8 cellular contexts compared by ENCODE assay signal in the genomic region with DNA sequence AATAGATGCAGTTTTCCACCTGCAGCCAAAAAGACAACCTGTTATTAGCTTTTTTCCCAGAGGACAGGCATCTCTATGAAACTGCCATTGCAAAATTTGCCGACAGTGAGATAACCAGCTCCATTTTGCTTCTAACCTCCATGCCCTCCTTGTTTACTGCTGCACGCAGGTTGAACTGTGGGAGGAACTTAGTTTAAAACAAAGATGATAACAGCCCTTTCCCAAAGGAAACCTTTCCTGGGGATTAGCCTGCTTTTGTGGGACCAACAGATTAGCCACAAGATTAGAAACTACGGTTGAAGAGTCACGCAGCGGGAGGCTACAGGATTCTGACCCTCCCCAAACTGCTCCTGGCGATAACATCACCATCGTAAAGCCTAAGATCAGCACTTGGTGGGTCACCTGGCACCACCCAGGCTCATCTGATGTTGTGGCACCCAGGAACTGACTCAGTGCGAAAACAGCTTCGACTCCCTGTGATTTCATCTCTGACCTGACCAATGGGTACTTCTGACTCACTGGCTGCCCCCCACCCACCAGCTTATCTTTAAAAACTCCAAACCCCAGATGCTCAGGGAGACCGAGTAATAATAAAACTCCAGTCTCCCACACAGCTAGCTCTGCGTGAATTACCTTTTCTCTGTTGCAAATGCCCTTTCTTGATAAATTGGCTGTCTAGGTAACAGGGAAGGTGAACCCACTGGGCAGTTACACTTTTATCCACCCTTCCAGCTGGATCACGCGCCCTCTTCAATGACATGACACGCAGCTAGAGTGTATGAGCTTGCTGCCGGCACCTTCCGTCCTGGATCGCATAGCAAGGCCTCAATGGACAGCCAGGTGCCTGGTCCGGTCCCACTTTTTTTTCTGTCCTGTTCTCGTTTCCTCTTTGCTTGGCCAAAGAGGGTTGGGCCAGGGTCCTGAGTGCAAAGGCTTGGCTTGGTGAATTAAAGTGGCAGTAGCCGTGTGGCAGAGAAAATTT. TPM values are rescaled to one million over a fixed set of nuclear protein-coding genes. Genes with fewer than 3 reads are reported as not detected.
DNase-seq lines count a peak whose midpoint lies in the region; ATAC-seq and TF ChIP-seq lines count a peak whose summit lies in the region.

No MANE protein-coding gene starts in this region.

- peak overlapping the region; percentile 90 for H3K27ac Mint-ChIP-seq in activated CD8-positive, alpha-beta T cell treated with anti-CD3 and anti-CD28 coated beads for 36 hours

- peaks cover 35 to 74% (median 47%) of the 10 kb centered on the region in 3 donors for H3K4me1 ChIP-seq in esophagus squamous epithelium
- peaks cover 19% of the 10 kb centered on the region for H3K4me1 ChIP-seq in prostate gland (replicated peaks)

- 54 to 74% methylated on average over 14 to 20 of the region's 20 CpGs for WGBS in esophagus squamous epithelium, 2 donors
- 73% methylated on average over 20 of the region's 20 CpGs for WGBS in prostate gland

- no peaks in the 10 kb centered on the region for H3K27me3 Mint-ChIP-seq in activated CD8-positive, alpha-beta T cell treated with anti-CD3 and anti-CD28 coated beads for 36 hours

- H3K9me3 Mint-ChIP-seq in activated CD8-positive, alpha-beta T cell treated with anti-CD3 and anti-CD28 coated beads for 36 hours: no peaks in the 10 kb centered on the region

- H3K4me1 Mint-ChIP-seq in activated CD8-positive, alpha-beta T cell treated with anti-CD3 and anti-CD28 coated beads for 36 hours (ENCODE audit: low read depth): peaks cover 52% of the 10 kb centered on the region

- peaks cover 68% of the 10 kb centered on the region for H3K36me3 Mint-ChIP-seq in activated CD8-positive, alpha-beta T cell treated with anti-CD3 and anti-CD28 coated beads for 36 hours (ENCODE audit: low read depth)

- H3K4me3 ChIP-seq in AG09309 (ENCODE audit: control insufficient read depth, low read depth, low read length) (peak overlapping the region; percentile 77), esophagus squamous epithelium (peak overlapping the region; percentile 86 to 97 (median 91)), prostate gland (peak overlapping the region in 1 of 2 donors; percentile 99)

- POLR2A ChIA-PET in activated CD8-positive, alpha-beta T cell treated with anti-CD3 and anti-CD28 coated beads for 36 hours (lab: Charles Lee): interaction anchor here (0.7 to 7.6 kb wide), 27 partner anchors 9 to 468 kb away, joined by 3 to 121 read pairs (median 5); a partner anchor contains a TSS

- H3K4me3 Mint-ChIP-seq in activated CD8-positive, alpha-beta T cell treated with anti-CD3 and anti-CD28 coated beads for 36 hours: peak overlapping the region; percentile 87

- CTCF ChIA-PET in activated CD8-positive, alpha-beta T cell treated with anti-CD3 and anti-CD28 coated beads for 36 hours (lab: Charles Lee): interaction anchor here (0.8 to 6.2 kb wide), 10 partner anchors 9 to 400 kb away, joined by 3 to 59 read pairs (median 4); no protein-coding TSS in a partner anchor

- H3K36me3 ChIP-seq in esophagus squamous epithelium: peaks cover 20 to 49% (median 25%) of the 10 kb centered on the region in 3 donors
- H3K36me3 ChIP-seq in prostate gland: peaks cover 3 to 12% of the 10 kb centered on the region in 2 donors

- TF ChIP-seq CTCF in AG09309 (IDR thresholded peaks at IDR 0.05; ENCODE audit: control insufficient read depth, insufficient read depth, low read depth, low read length, missing control alignments): no peak
- TF ChIP-seq CTCF in activated CD8-positive, alpha-beta T cell treated with anti-CD3 and anti-CD28 coated beads for 36 hours (IDR thresholded peaks at IDR 0.05): no peak
- no peak for TF ChIP-seq CTCF in esophagus squamous epithelium (IDR thresholded peaks at IDR 0.05)
- TF ChIP-seq CTCF in prostate gland (IDR thresholded peaks at IDR 0.05): no peak

- TF ChIP-seq POLR2A in esophagus squamous epithelium (IDR thresholded peaks at IDR 0.05) (no peak), prostate gland (IDR thresholded peaks at IDR 0.05) (no peak)

- peak overlapping the region; percentile 93 to 98 (median 95) for H3K27ac ChIP-seq in esophagus squamous epithelium
- peak overlapping the region; percentile 90 to 91 for H3K27ac ChIP-seq in prostate gland

- H3K9me3 ChIP-seq in esophagus squamous epithelium (no peaks in the 10 kb centered on the region), prostate gland (no peaks in the 10 kb centered on the region)

- intact Hi-C loops in activated CD8-positive, alpha-beta T cell treated with anti-CD3 and anti-CD28 coated beads for 36 hours (cut with micrococcal nuclease): loop anchor here (2.0 to 5.0 kb wide), 4 partner anchors 27 to 189 kb away; a partner anchor contains a TSS
- intact Hi-C loops in esophagus squamous epithelium (cut with DNase I) (loop anchor here (5.0 kb wide), 1 partner anchor 174 kb away; no protein-coding TSS in a partner anchor), prostate gland (cut with DNase I) (loop anchor here (10.0 kb wide), 1 partner anchor 671 kb away; a partner anchor contains a TSS)

- DNase-seq in AG09309 (ENCODE audit: low read depth) (no peak), HT-29 (ENCODE audit: low spot score) (peak; percentile 83), esophagus squamous epithelium (lab: John Stamatoyannopoulos, UW) (no peak), prostate gland (ENCODE audit: low spot score) (no peak), NCI-H1105 (lab: John Stamatoyannopoulos, UW) (no peak), RPMI8226 (no peak)
- DNase-seq in activated CD8-positive, alpha-beta T cell treated with anti-CD3 and anti-CD28 coated beads for 36 hours: peak; percentile 94

- H3K27me3 ChIP-seq in esophagus squamous epithelium: no peaks in the 10 kb centered on the region
- H3K27me3 ChIP-seq in prostate gland (replicated peaks; ENCODE audit: insufficient read depth): no peaks in the 10 kb centered on the region

- ATAC-seq in activated CD8-positive, alpha-beta T cell treated with anti-CD3 and anti-CD28 coated beads for 36 hours: peak; percentile 69
- no peak for ATAC-seq in GM18868 (IDR thresholded peaks at IDR 0.05; ENCODE audit: unreplicated experiment)

RNA-seq across cellular contexts. Expression of a gene that starts 27.2 kb away (rescaled TPM):
- total RNA-seq in HT-29 (2014; rRNA removed; shearing (Covaris generic)): 26.2 and 29.2 TPM in 2 replicates
- 10 to 100 TPM; 76.8 to 77.3 TPM for total RNA-seq in activated CD8-positive, alpha-beta T cell treated with anti-CD3 and anti-CD28 coated beads for 36 hours
- total RNA-seq in esophagus squamous epithelium (10 to 100 TPM; 22.6 to 31.3 (median 24.7) TPM), prostate gland (10 to 100 TPM; 16.0 to 17.8 TPM)

RNA-seq across cellular contexts. Expression of a gene that starts 27.3 kb away (rescaled TPM):
- 2.3 and 3.7 TPM in 2 replicates for total RNA-seq in HT-29 (2014; rRNA removed; shearing (Covaris generic))
- total RNA-seq in activated CD8-positive, alpha-beta T cell treated with anti-CD3 and anti-CD28 coated beads for 36 hours: 1 to 10 TPM; 2.8 to 3.0 TPM
- total RNA-seq in esophagus squamous epithelium (1 to 10 TPM; 2.9 to 5.5 (median 3.7) TPM), prostate gland (10 to 100 TPM in 1 of 2 donors, 1 to 10 TPM in 1; 3.4 to 18.9 TPM)

Comparison
In these comparisons a context has a peak if more than half of its experiments do, and no peak if none do; other contexts are left out.
1. DNase-seq: peak in HT-29 (single experiment) and activated CD8-positive, alpha-beta T cell treated with anti-CD3 and anti-CD28 coated beads for 36 hours (single experiment); none in AG09309 (single experiment), esophagus squamous epithelium (single experiment), prostate gland (single experiment), NCI-H1105 (single experiment) and RPMI8226 (single experiment).